ENCODE assay signal across 23 cellular contexts in genomic region chr20:17555106-17555505, GRCh38.
"Had no signal": no experiment of that assay in that cellular context is flagged by ENCODE, and none has a peak within 500 bp of the region (broad histone marks: within the 10 kb centered on the region; RNA-seq: fewer than 3 reads in every experiment).

No MANE protein-coding gene starts in this region.

- H3K36me3 ChIP-seq: cardiac muscle cell, MG63, WERI-Rb-1 had no signal

- H3K27ac ChIP-seq: cardiac muscle cell, KMS-11, SK-N-MC, WERI-Rb-1 had no signal

- H3K9me3 ChIP-seq: MG63 had no signal

- H3K4me3 ChIP-seq: cardiac muscle cell, MG63, SK-N-MC had no signal

- DNase-seq: activated CD4-positive, alpha-beta T cell treated with anti-CD3 and anti-CD28 coated beads for 36 hours; activated CD8-positive, alpha-beta memory T cell treated with anti-CD3 and anti-CD28 coated beads, Interleukin-2, amount 50 U/mL, for 48 hours; activated CD8-positive, alpha-beta T cell treated with anti-CD3 and anti-CD28 coated beads for 36 hours; activated naive CD4-positive, alpha-beta T cell treated with anti-CD3 and anti-CD28 coated beads, Interleukin-2, amount 50 U/mL, for 16 hours; activated naive CD8-positive, alpha-beta T cell treated with anti-CD3 and anti-CD28 coated beads, Interleukin-2, amount 10 ng/mL, durations not matched to agents 7 days and 5 days; activated T-cell treated with anti-CD3 and anti-CD28 coated beads, Interleukin-2, amount 50 U/mL, for 1 hour; MG63; MV-4-11; NCI-H1092 treated with DMSO at 0.1 percent for 48 hours; NCI-H1417 treated with DMSO at 0.1 percent for 48 hours; NCI-H1694 treated with DMSO at 0.1 percent for 48 hours; NCI-H2029 treated with DMSO at 0.1 percent for 48 hours; NCI-H345; NCI-H510A; NCI-H526 treated with DMSO at 0.1 percent for 48 hours; T-cell; T-helper 2 cell; T1000; WERI-Rb-1 had no signal

- H3K27me3 ChIP-seq: cardiac muscle cell, MG63 had no signal

- ATAC-seq: activated CD4-positive, alpha-beta T cell treated with anti-CD3 and anti-CD28 coated beads for 36 hours; activated CD8-positive, alpha-beta T cell treated with anti-CD3 and anti-CD28 coated beads for 36 hours; Right ventricle myocardium inferior; T-cell had no signal
